19 cellular contexts compared by ENCODE assay signal in the genomic region with DNA sequence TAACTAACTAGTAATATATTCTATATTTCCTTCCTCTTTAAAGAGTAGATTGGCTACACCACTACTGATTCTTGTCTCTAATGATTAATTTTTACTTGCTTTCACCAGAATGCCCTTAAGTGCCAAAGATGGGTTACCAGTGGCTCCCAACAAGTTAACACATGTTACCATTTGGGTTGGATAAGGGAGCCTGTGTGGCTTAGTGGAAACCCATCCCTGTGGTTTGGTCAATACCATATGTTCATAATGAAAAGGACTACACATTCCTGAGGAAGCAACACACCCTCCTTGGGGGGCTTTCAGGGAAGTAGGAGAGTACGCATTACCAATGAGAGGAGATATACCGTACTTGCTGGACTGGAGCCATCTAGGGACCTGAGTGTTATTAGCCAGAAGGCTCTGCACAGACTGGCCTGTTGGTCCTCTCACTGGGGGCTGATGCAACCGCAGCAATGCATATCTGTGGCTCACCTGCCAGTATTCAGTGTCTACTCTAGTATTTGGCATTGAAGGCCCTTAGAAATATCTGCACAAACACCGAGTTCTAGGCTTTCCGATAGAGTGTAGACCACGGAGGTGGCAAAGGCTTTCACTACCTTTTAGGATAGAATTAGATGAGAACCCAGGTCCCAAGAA. TPM values are rescaled to one million over a fixed set of nuclear protein-coding genes. Genes with fewer than 3 reads are reported as not detected.
A peak's percentile ranks its signal among the peaks of the same experiment; 100 is the strongest.
DNase-seq lines count a peak whose midpoint lies in the region; ATAC-seq, FAIRE-seq and TF ChIP-seq lines count a peak whose summit lies in the region.
"Had no signal": no experiment of that assay in that cellular context is flagged by ENCODE, and none has a peak within 500 bp of the region (broad histone marks: within the 10 kb centered on the region; RNA-seq: fewer than 3 reads in every experiment).

No MANE protein-coding gene starts in this region.

- no peak for TF ChIP-seq POLR2A in K562 (conservative IDR thresholded peaks at IDR 0.05)

- H3K9me3 ChIP-seq in K562 (replicated peaks; ENCODE audit: control insufficient read depth, insufficient read depth, low read depth, low read length) (no peaks in the 10 kb centered on the region), colonic mucosa (no peaks in the 10 kb centered on the region)

- H3K9ac ChIP-seq in K562 (ENCODE audit: insufficient read depth in 1 of 2, low read depth in 2 of 2, low read length in 2 of 2) (no peak overlapping the region), mesendoderm (ENCODE audit: low read length) (no peak overlapping the region), colonic mucosa (ENCODE audit: low read depth in 2 of 2, low read length in 2 of 2) (no peak overlapping the region)

- no peak overlapping the region for H3K4me2 ChIP-seq in K562 (ENCODE audit: insufficient read depth, low read length)
- H3K4me2 ChIP-seq in mesendoderm (ENCODE audit: low read length), result no peak overlapping the region

- H2BK15ac ChIP-seq in mesendoderm (replicated peaks; ENCODE audit: low read depth), result no peak overlapping the region

- no peaks in the 10 kb centered on the region for H3K9me1 ChIP-seq in K562 (ENCODE audit: control insufficient read depth, insufficient read depth, low read length)

- H3K4ac ChIP-seq in mesendoderm (ENCODE audit: low read depth, low read length), result peak overlapping the region; percentile 94

- ATAC-seq in K562, result peak; percentile 83
- no peak for ATAC-seq in GM18909 (IDR thresholded peaks at IDR 0.05; ENCODE audit: poor library complexity, unreplicated experiment)

- H3K56ac ChIP-seq in mesendoderm (ENCODE audit: low read length), result peak overlapping the region; percentile 8

- H2AK5ac ChIP-seq in mesendoderm (ENCODE audit: low read length), result peak overlapping the region; percentile 46

- TF ChIP-seq RAD21 in K562 (CRISPR knock-in tag; conservative IDR thresholded peaks at IDR 0.05 in 1 of 2, IDR thresholded peaks at IDR 0.05 in 1 of 2), result no peak

- BruUV-seq in K562 (replicated peaks; lab: Mats Ljungman, UMichigan), result no TSS peak

- H3K4me3 ChIP-seq in K562, result no peak overlapping the region
- H3K4me3 ChIP-seq in mesendoderm (ENCODE audit: low read length), result no peak overlapping the region
- H3K4me3 ChIP-seq in colonic mucosa, result no peak overlapping the region

- 3% methylated on average over 6 of the region's 6 CpGs for WGBS in K562 (ENCODE audit: insufficient coverage, low coverage, missing lambda C conversion rate)
- no CpG with 5 or more reads among the region's 6 CpGs for WGBS in mesendoderm (ENCODE audit: extremely low coverage, insufficient coverage, low lambda C conversion rate)

- 0 out of 2 replicates have a peak, but pooled peaks cover 2% of the 10 kb centered on the region for H4K20me1 ChIP-seq in K562 (replicated peaks; ENCODE audit: control insufficient read depth, insufficient read depth, low read length)

- no peak overlapping the region for H4K5ac ChIP-seq in mesendoderm (ENCODE audit: low read length)

- H2BK5ac ChIP-seq in mesendoderm (ENCODE audit: low read length), result peak overlapping the region; percentile 37

- no peaks in the 10 kb centered on the region for H3K79me2 ChIP-seq in K562 (ENCODE audit: control insufficient read depth, insufficient read depth, low read length)
- H3K79me2 ChIP-seq in mesendoderm (ENCODE audit: control insufficient read depth, insufficient read depth, low read length), result no peaks in the 10 kb centered on the region

- in situ Hi-C loops in K562 (cut with MboI), result no loop called here

- TF ChIP-seq CTCF in K562 (IDR thresholded peaks at IDR 0.05 in 2 of 3, conservative IDR thresholded peaks at IDR 0.05 in 1 of 3; ENCODE audit: insufficient read depth in 2 of 3, low read depth in 1 of 3, low read length in 3 of 3) (no peak), colonic mucosa (IDR thresholded peaks at IDR 0.05) (no peak)

- no peak overlapping the region for H3K23ac ChIP-seq in mesendoderm (ENCODE audit: low read length)

- TF ChIP-seq EP300 in K562 (IDR thresholded peaks at IDR 0.05; ENCODE audit: low read length), result no peak

- H3K36me3 ChIP-seq in K562 (ENCODE audit: control insufficient read depth, insufficient read depth, low read length) (no peaks in the 10 kb centered on the region), mesendoderm (ENCODE audit: control insufficient read depth, insufficient read depth, low read length) (no peaks in the 10 kb centered on the region), colonic mucosa (no peaks in the 10 kb centered on the region)

- H2AFZ ChIP-seq in K562 (ENCODE audit: low read depth, low read length), result no peak overlapping the region

- H3K27ac ChIP-seq in K562 (ENCODE audit: extremely low read depth, low read depth, low read length), result no peak overlapping the region
- no peak overlapping the region for H3K27ac ChIP-seq in mesendoderm (ENCODE audit: low read depth, low read length)
- no peak overlapping the region for H3K27ac ChIP-seq in colonic mucosa

- FAIRE-seq in K562 (lab: Jason Lieb, UNC), result no peak
- FAIRE-seq: A204.1, G401.6, GM12891, GM19239 had no signal

- POLR2A ChIA-PET in K562 (lab: Yijun Ruan, JAX), result no interaction called here

- intact Hi-C loops in K562 (cut with micrococcal nuclease) (no loop called here), colonic mucosa (cut with DNase I) (no loop called here)

- H3K79me1 ChIP-seq in mesendoderm (ENCODE audit: low read length), result no peaks in the 10 kb centered on the region

- no peak overlapping the region for H4K8ac ChIP-seq in mesendoderm (ENCODE audit: low read depth, low read length)

- DNase-seq in NCI-H524 (lab: John Stamatoyannopoulos, UW) (peak; percentile 22 to 80), NCI-H526 treated with DMSO at 0.1 percent for 48 hours (lab: John Stamatoyannopoulos, UW) (peak; percentile 39), K562 (ENCODE audit: extremely low read depth in 1 of 4, low spot score in 3 of 4) (no peak), mesendoderm (no peak), colonic mucosa (no peak), hepatic stellate cell (ENCODE audit: low spot score) (no peak)
- DNase-seq: C1 segment of cervical spinal cord; Calu3; CD4-positive, alpha-beta T cell; DMS153; DMS79 treated with DMSO at 0.1 percent for 48 hours; EL; GOT3; H9 had no signal

- H3K4me1 ChIP-seq in K562 (replicated peaks in 1 of 2; ENCODE audit: control insufficient read depth in 2 of 2, insufficient read depth in 2 of 2, low read length in 2 of 2), result no peaks in the 10 kb centered on the region
- peaks cover 31% of the 10 kb centered on the region for H3K4me1 ChIP-seq in mesendoderm (ENCODE audit: control insufficient read depth, low read depth, low read length)
- H3K4me1 ChIP-seq in colonic mucosa, result no peaks in the 10 kb centered on the region

- H3K27me3 ChIP-seq in K562 (ENCODE audit: control insufficient read depth in 2 of 2, insufficient read depth in 2 of 2, low read length in 2 of 2), result peaks cover 20 to 23% of the 10 kb centered on the region in 2 experiments
- H3K27me3 ChIP-seq in mesendoderm (ENCODE audit: insufficient read depth, low read length, poor library complexity), result no peaks in the 10 kb centered on the region
- H3K27me3 ChIP-seq in colonic mucosa, result no peaks in the 10 kb centered on the region

- H2BK120ac ChIP-seq in mesendoderm (ENCODE audit: low read depth, low read length), result peak overlapping the region; percentile 55

- peak overlapping the region; percentile 52 for H3K18ac ChIP-seq in mesendoderm (ENCODE audit: low read length)

- CTCF ChIA-PET in K562 (lab: Yijun Ruan, JAX; ENCODE audit: low intra/inter-chr PET ratio), result no interaction called here

TF ChIP-seq in K562, 482 proteins besides CTCF, POLR2A, EP300 and RAD21 (continues in another document):
- TF ChIP-seq MYNN (IDR thresholded peaks at IDR 0.05) (no peak), MYNN (CRISPR knock-in tag; IDR thresholded peaks at IDR 0.05) (no peak), ZNF780A (CRISPR knock-in tag; IDR thresholded peaks at IDR 0.05) (no peak)
- TF ChIP-seq, protein P1, sequence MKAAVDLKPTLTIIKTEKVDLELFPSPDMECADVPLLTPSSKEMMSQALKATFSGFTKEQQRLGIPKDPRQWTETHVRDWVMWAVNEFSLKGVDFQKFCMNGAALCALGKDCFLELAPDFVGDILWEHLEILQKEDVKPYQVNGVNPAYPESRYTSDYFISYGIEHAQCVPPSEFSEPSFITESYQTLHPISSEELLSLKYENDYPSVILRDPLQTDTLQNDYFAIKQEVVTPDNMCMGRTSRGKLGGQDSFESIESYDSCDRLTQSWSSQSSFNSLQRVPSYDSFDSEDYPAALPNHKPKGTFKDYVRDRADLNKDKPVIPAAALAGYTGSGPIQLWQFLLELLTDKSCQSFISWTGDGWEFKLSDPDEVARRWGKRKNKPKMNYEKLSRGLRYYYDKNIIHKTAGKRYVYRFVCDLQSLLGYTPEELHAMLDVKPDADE (conservative IDR thresholded peaks at IDR 0.05; ENCODE audit: control insufficient read depth, low read depth, low read length), result no peak
- TF ChIP-seq, protein P2, sequence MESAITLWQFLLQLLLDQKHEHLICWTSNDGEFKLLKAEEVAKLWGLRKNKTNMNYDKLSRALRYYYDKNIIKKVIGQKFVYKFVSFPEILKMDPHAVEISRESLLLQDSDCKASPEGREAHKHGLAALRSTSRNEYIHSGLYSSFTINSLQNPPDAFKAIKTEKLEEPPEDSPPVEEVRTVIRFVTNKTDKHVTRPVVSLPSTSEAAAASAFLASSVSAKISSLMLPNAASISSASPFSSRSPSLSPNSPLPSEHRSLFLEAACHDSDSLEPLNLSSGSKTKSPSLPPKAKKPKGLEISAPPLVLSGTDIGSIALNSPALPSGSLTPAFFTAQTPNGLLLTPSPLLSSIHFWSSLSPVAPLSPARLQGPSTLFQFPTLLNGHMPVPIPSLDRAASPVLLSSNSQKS (CRISPR knock-in tag; IDR thresholded peaks at IDR 0.05), result no peak

RNA-seq across cellular contexts. Expression of a gene that starts 29.3 kb away (rescaled TPM):
- total RNA-seq in K562 (2011; cell fraction: chromatin; rRNA removed; ENCODE audit: low replicate concordance), result 0.70 and 3.5 TPM in 2 replicates
- 0.79 and 2.0 TPM in 2 replicates for total RNA-seq in K562 (2011; cell fraction: nucleolus; rRNA removed)
- 0.81 and 0.99 TPM in 2 replicates for total RNA-seq in K562 (2011; cell fraction: nucleoplasm; rRNA removed)
- total RNA-seq in K562 (2014; rRNA removed) (0.29 and 0.32 TPM in 2 replicates), K562 (2014; rRNA removed; fragmentation: Illumina TruSeq; extraction: Trizol) (0.06 and 0.18 TPM in 2 replicates), K562 (2015; rRNA removed; fragmentation: Illumina TruSeq; extraction: Trizol) (0.36 and 0.41 TPM in 2 replicates), K562 (2021) (1.1 and 1.3 TPM in 2 replicates), colonic mucosa (10 to 100 TPM; 46.1 to 81.6 TPM)
- polyA plus RNA-seq in K562 (2011; rRNA removed) (0.41 and 0.75 TPM in 2 replicates), K562 (2014; fragmentation: Illumina TruSeq; extraction: Trizol) (0.24 and 0.39 TPM in 2 replicates), K562 (2014; fragmentation: Nextera tagmentation; extraction: Ambion mirVana) (under 1 TPM; 0.01 to 0.06 TPM), K562 (2014; rRNA removed) (0.16 and 0.77 TPM in 2 replicates)
- polyA plus RNA-seq in K562 (2011; cell fraction: cytosol; rRNA removed), result 0.32 and 1.4 TPM in 2 replicates
- polyA plus RNA-seq in K562 (2011; cell fraction: nucleus; rRNA removed), result 1.7 and 6.9 TPM in 2 replicates
- 0.42 and 0.48 TPM in 2 replicates for polyA plus RNA-seq in K562 (2012)
- 1.1 and 2.7 TPM in 2 replicates for polyA minus RNA-seq in K562 (2011; rRNA and poly(A)+ RNA removed)
- polyA minus RNA-seq in K562 (2011; cell fraction: cytosol; rRNA and poly(A)+ RNA removed), result 2.0 and 2.6 TPM in 2 replicates
- polyA minus RNA-seq in K562 (2011; cell fraction: nucleus; rRNA and poly(A)+ RNA removed), result 3.1 and 8.1 TPM in 2 replicates
- 7.9 TPM for polyA plus RNA-seq in mesendoderm (2013, experiment 1 of 2)
- 7.4 TPM for polyA plus RNA-seq in mesendoderm (2013, experiment 2 of 2)

Comparison
In these comparisons a context has a peak if more than half of its experiments do, and no peak if none do; other contexts are left out.
1. DNase-seq: peak in NCI-H524 (2 of 2) and NCI-H526 treated with DMSO at 0.1 percent for 48 hours (single experiment); none in K562 (0 of 4), mesendoderm (single experiment), colonic mucosa (single experiment) and hepatic stellate cell (single experiment).
2. RNA of a gene that starts 29.3 kb away (total RNA-seq): 46.1 to 81.6 TPM in colonic mucosa; 0.06 to 3.5 TPM in K562; every median in the first group is over 10 times any median in the second.